In the genomic region with DNA sequence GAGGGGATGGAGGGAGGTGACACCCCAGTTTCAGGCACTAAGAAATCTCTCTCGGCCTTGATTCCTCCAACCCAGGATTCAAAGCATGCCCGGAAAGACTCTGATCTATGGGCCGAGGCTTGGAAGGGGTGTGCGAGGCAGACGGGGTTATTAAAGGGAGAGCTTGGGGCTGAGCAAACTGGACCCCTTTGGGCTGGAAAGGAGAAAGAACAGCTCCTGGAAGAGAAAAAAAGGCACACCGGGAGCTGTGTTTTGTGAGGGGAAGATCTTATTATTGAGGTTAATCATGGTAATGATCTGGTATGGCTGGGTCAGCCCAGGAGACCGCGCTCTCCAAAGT, we compare ENCODE assay signal across 19 cellular contexts. TPM values are rescaled to one million over a fixed set of nuclear protein-coding genes. Genes with fewer than 3 reads are reported as not detected.
DNase-seq lines count a peak whose midpoint lies in the region; ATAC-seq and TF ChIP-seq lines count a peak whose summit lies in the region.
"Had no signal": no experiment of that assay in that cellular context is flagged by ENCODE, and none has a peak within 500 bp of the region (broad histone marks: within the 10 kb centered on the region; RNA-seq: fewer than 3 reads in every experiment).

No MANE protein-coding gene starts in this region.

- peaks cover 30% of the 10 kb centered on the region for H3K4me1 Mint-ChIP-seq in activated CD8-positive, alpha-beta memory T cell treated with anti-CD3 and anti-CD28 coated beads, Interleukin-2, amount 10 ng/mL, durations not matched to agents 7 days and 5 days
- H3K4me1 Mint-ChIP-seq in brain (peaks cover 40% of the 10 kb centered on the region), naive B cell (peaks cover 31 to 47% (median 36%) of the 10 kb centered on the region in 3 donors)
- peaks cover 37% of the 10 kb centered on the region for H3K4me1 Mint-ChIP-seq in stimulated activated memory B cell treated with anti-CD40 and anti-IgM and Interleukin-4, amounts not matched to agents 10 μg/mL and 1 μg/mL and 100 μg/mL, for 72 hours

- peak overlapping the region; percentile 9 for H3K27ac Mint-ChIP-seq in activated CD8-positive, alpha-beta memory T cell treated with anti-CD3 and anti-CD28 coated beads, Interleukin-2, amount 10 ng/mL, durations not matched to agents 7 days and 5 days
- H3K27ac Mint-ChIP-seq in brain (no peak overlapping the region), naive B cell (no peak overlapping the region)
- H3K27ac Mint-ChIP-seq in stimulated activated memory B cell treated with anti-CD40 and anti-IgM and Interleukin-4, amounts not matched to agents 10 μg/mL and 1 μg/mL and 100 μg/mL, for 72 hours = no peak overlapping the region
- H3K27ac Mint-ChIP-seq: CD4-positive, alpha-beta T cell; H9 had no signal

- no peak for TF ChIP-seq CTCF in brain (conservative IDR thresholded peaks at IDR 0.05)

- no peak for ATAC-seq in activated CD8-positive, alpha-beta memory T cell treated with anti-CD3 and anti-CD28 coated beads, Interleukin-2, amount 10 ng/mL, durations not matched to agents 7 days and 5 days
- no peak for ATAC-seq in naive B cell (ENCODE audit: low read depth in 2 of 2)
- ATAC-seq in stimulated activated memory B cell treated with anti-CD40 and anti-IgM and Interleukin-4, amounts not matched to agents 10 μg/mL and 1 μg/mL and 100 μg/mL, for 72 hours = no peak
- no peak for ATAC-seq in GM21723 (IDR thresholded peaks at IDR 0.05; ENCODE audit: unreplicated experiment)

- DNase-seq in activated CD8-positive, alpha-beta memory T cell treated with anti-CD3 and anti-CD28 coated beads, Interleukin-2, amount 10 ng/mL, durations not matched to agents 7 days and 5 days = no peak
- no peak for DNase-seq in activated CD8-positive, alpha-beta memory T cell treated with anti-CD3 and anti-CD28 coated beads, Interleukin-2, amount 50 U/mL, for 4 hours
- DNase-seq in naive B cell = no peak
- DNase-seq in CD1c-positive myeloid dendritic cell (ENCODE audit: extremely low spot score) = no peak
- no peak for DNase-seq in NCI-H2171 (lab: John Stamatoyannopoulos, UW)
- DNase-seq: 8988T; BE2C; Calu3; CD4-positive, alpha-beta T cell; IMR-90; NCI-H1417 treated with DMSO at 0.1 percent for 48 hours; NCI-H187 treated with DMSO at 0.1 percent for 48 hours; NCI-H526 had no signal

- CTCF ChIA-PET in activated CD8-positive, alpha-beta memory T cell treated with anti-CD3 and anti-CD28 coated beads, Interleukin-2, amount 10 ng/mL, durations not matched to agents 7 days and 5 days (lab: Charles Lee) = interaction anchor here (0.8 to 1.4 kb wide), 2 partner anchors 16 to 43 kb away, joined by 3 read pairs; no protein-coding TSS in a partner anchor

- H3K27me3 Mint-ChIP-seq in activated CD8-positive, alpha-beta memory T cell treated with anti-CD3 and anti-CD28 coated beads, Interleukin-2, amount 10 ng/mL, durations not matched to agents 7 days and 5 days = peaks cover 97% of the 10 kb centered on the region
- H3K27me3 Mint-ChIP-seq in brain = peaks cover 100% of the 10 kb centered on the region
- H3K27me3 Mint-ChIP-seq in naive B cell = peaks cover 97 to 100% (median 99%) of the 10 kb centered on the region in 3 donors
- H3K27me3 Mint-ChIP-seq in stimulated activated memory B cell treated with anti-CD40 and anti-IgM and Interleukin-4, amounts not matched to agents 10 μg/mL and 1 μg/mL and 100 μg/mL, for 72 hours = peaks cover 93% of the 10 kb centered on the region

- H3K36me3 Mint-ChIP-seq in activated CD8-positive, alpha-beta memory T cell treated with anti-CD3 and anti-CD28 coated beads, Interleukin-2, amount 10 ng/mL, durations not matched to agents 7 days and 5 days = peaks cover 2% of the 10 kb centered on the region
- H3K36me3 Mint-ChIP-seq in brain (no peaks in the 10 kb centered on the region), naive B cell (peaks cover 0 to 18% of the 10 kb centered on the region in 2 donors)
- no peaks in the 10 kb centered on the region for H3K36me3 Mint-ChIP-seq in stimulated activated memory B cell treated with anti-CD40 and anti-IgM and Interleukin-4, amounts not matched to agents 10 μg/mL and 1 μg/mL and 100 μg/mL, for 72 hours

- no peaks in the 10 kb centered on the region for H3K9me3 Mint-ChIP-seq in activated CD8-positive, alpha-beta memory T cell treated with anti-CD3 and anti-CD28 coated beads, Interleukin-2, amount 10 ng/mL, durations not matched to agents 7 days and 5 days (ENCODE audit: low read depth)
- H3K9me3 Mint-ChIP-seq in brain (peaks cover 0 to 3% (median 0%) of the 10 kb centered on the region in 5 experiments), naive B cell (peaks cover 0 to 11% (median 0%) of the 10 kb centered on the region in 7 donors)
- no peaks in the 10 kb centered on the region for H3K9me3 Mint-ChIP-seq in stimulated activated memory B cell treated with anti-CD40 and anti-IgM and Interleukin-4, amounts not matched to agents 10 μg/mL and 1 μg/mL and 100 μg/mL, for 72 hours
- H3K9me3 Mint-ChIP-seq: CD4-positive, alpha-beta T cell had no signal

- H3K4me3 Mint-ChIP-seq in activated CD8-positive, alpha-beta memory T cell treated with anti-CD3 and anti-CD28 coated beads, Interleukin-2, amount 10 ng/mL, durations not matched to agents 7 days and 5 days = no peak overlapping the region
- peak overlapping the region in 3 of 5 experiments; percentile 16 to 53 (median 49) for H3K4me3 Mint-ChIP-seq in brain
- peak overlapping the region in 5 of 8 donors; percentile 29 to 81 (median 51) for H3K4me3 Mint-ChIP-seq in naive B cell
- H3K4me3 Mint-ChIP-seq in stimulated activated memory B cell treated with anti-CD40 and anti-IgM and Interleukin-4, amounts not matched to agents 10 μg/mL and 1 μg/mL and 100 μg/mL, for 72 hours = peak overlapping the region; percentile 36
- H3K4me3 Mint-ChIP-seq: CD4-positive, alpha-beta T cell; H9 had no signal

RNA-seq across cellular contexts. Expression of a gene that starts 5.7 kb away (rescaled TPM):
- 1 to 10 TPM; 1.5 to 1.9 TPM for total RNA-seq in activated CD8-positive, alpha-beta memory T cell treated with anti-CD3 and anti-CD28 coated beads, Interleukin-2, amount 10 ng/mL, durations not matched to agents 7 days and 5 days
- polyA plus RNA-seq in brain (ENCODE audit: insufficient read depth, low read depth, low replicate concordance) (not detected), naive B cell (ENCODE audit: low read depth in 6 of 6) (1 to 10 TPM in 1 of 6 donors, under 1 TPM in 4, not detected in 1; 0.17 to 1.0 (median 0.42) TPM)
- total RNA-seq: CD4-positive, alpha-beta T cell; H9 had no signal
- polyA plus RNA-seq: AG04450 had no signal

RNA-seq across cellular contexts. Expression of a gene that starts 15.1 kb away (rescaled TPM):
- total RNA-seq in activated CD8-positive, alpha-beta memory T cell treated with anti-CD3 and anti-CD28 coated beads, Interleukin-2, amount 10 ng/mL, durations not matched to agents 7 days and 5 days = not detected
- polyA plus RNA-seq in brain (ENCODE audit: insufficient read depth, low read depth, low replicate concordance) (not detected), naive B cell (ENCODE audit: low read depth in 6 of 6) (not detected)
- total RNA-seq: Calu3; CD4-positive, alpha-beta T cell; H9; IMR-90; SJSA1 had no signal
- polyA plus RNA-seq: AG04450, IMR-90 had no signal

RNA-seq across cellular contexts. Expression of a gene that starts 19.7 kb away (rescaled TPM):
- total RNA-seq in activated CD8-positive, alpha-beta memory T cell treated with anti-CD3 and anti-CD28 coated beads, Interleukin-2, amount 10 ng/mL, durations not matched to agents 7 days and 5 days = not detected
- polyA plus RNA-seq in brain (ENCODE audit: insufficient read depth, low read depth, low replicate concordance) (not detected), naive B cell (ENCODE audit: low read depth in 6 of 6) (not detected)
- total RNA-seq: CD4-positive, alpha-beta T cell; H9; IMR-90 had no signal

RNA-seq across cellular contexts. Expression of a gene that starts 39.1 kb away (rescaled TPM):
- total RNA-seq in activated CD8-positive, alpha-beta memory T cell treated with anti-CD3 and anti-CD28 coated beads, Interleukin-2, amount 10 ng/mL, durations not matched to agents 7 days and 5 days = not detected
- polyA plus RNA-seq in brain (ENCODE audit: insufficient read depth, low read depth, low replicate concordance) (not detected), naive B cell (ENCODE audit: low read depth in 6 of 6) (not detected)
- total RNA-seq: CD4-positive, alpha-beta T cell; H9 had no signal

RNA-seq across cellular contexts. Expression of a gene that starts 48.0 kb away (rescaled TPM):
- total RNA-seq in activated CD8-positive, alpha-beta memory T cell treated with anti-CD3 and anti-CD28 coated beads, Interleukin-2, amount 10 ng/mL, durations not matched to agents 7 days and 5 days = not detected
- polyA plus RNA-seq in brain (ENCODE audit: insufficient read depth, low read depth, low replicate concordance) (not detected), naive B cell (ENCODE audit: low read depth in 6 of 6) (not detected)
- total RNA-seq: CD4-positive, alpha-beta T cell; H9; IMR-90 had no signal
- polyA plus RNA-seq: AG04450 had no signal
